In genomic region chr16:25066747-25067631, GRCh38 we compare ENCODE assay signal across 1 cellular context.
TF ChIP-seq lines count a peak whose summit lies in the region.

No MANE protein-coding gene starts in this region.

TF ChIP-seq in HepG2, 621 proteins besides CTCF, POLR2A, EP300 and RAD21 (continued from another document and continues in another):
- peak; percentile 35; the same call in 1 of the 2 replicates for TF ChIP-seq ZBTB10 (CRISPR knock-in tag; IDR thresholded peaks at IDR 0.05; ENCODE audit: borderline replicate concordance)
- no peak for TF ChIP-seq MAFF (IDR thresholded peaks at IDR 0.05; ENCODE audit: low read depth, low read length)
- peak; percentile 41; the same call in 1 of the 2 replicates for TF ChIP-seq ZSCAN21 (CRISPR knock-in tag; IDR thresholded peaks at IDR 0.05; ENCODE audit: borderline replicate concordance)
- TF ChIP-seq ZNF337 (CRISPR knock-in tag; IDR thresholded peaks at IDR 0.05; ENCODE audit: borderline replicate concordance, low read depth) = 0 out of 2 replicates have a peak, but pooled peaks have one; percentile 39
- TF ChIP-seq DMTF1 (CRISPR knock-in tag; IDR thresholded peaks at IDR 0.05) = no peak
- no peak for TF ChIP-seq ETV6 (CRISPR knock-in tag; conservative IDR thresholded peaks at IDR 0.05)
- TF ChIP-seq BCL6 (CRISPR knock-in tag; IDR thresholded peaks at IDR 0.05) = peak; percentile 26; the same call in 1 of the 2 replicates
- TF ChIP-seq GTF2F1 (IDR thresholded peaks at IDR 0.05; ENCODE audit: low read length) = no peak
- peak; percentile 84; the same call in 1 of the 2 replicates for TF ChIP-seq ZNF773 (CRISPR knock-in tag; IDR thresholded peaks at IDR 0.05; ENCODE audit: borderline replicate concordance)
- TF ChIP-seq ZNF33A (CRISPR knock-in tag; IDR thresholded peaks at IDR 0.05; ENCODE audit: borderline replicate concordance) = no peak
- TF ChIP-seq ZBTB26 (CRISPR knock-in tag; IDR thresholded peaks at IDR 0.05; ENCODE audit: borderline replicate concordance) = peak; percentile 18; the same call in 1 of the 2 replicates
- TF ChIP-seq ZNF30 (CRISPR knock-in tag; IDR thresholded peaks at IDR 0.05) = no peak
- TF ChIP-seq IKZF5 (CRISPR knock-in tag; IDR thresholded peaks at IDR 0.05) = peak; percentile 69; the same call in 1 of the 2 replicates
- TF ChIP-seq ZNF430 (CRISPR knock-in tag; IDR thresholded peaks at IDR 0.05) = 0 out of 2 replicates have a peak, but pooled peaks have one; percentile 16
- peak; percentile 50; the same call in 1 of the 2 replicates for TF ChIP-seq ZFP91 (CRISPR knock-in tag; IDR thresholded peaks at IDR 0.05; ENCODE audit: borderline replicate concordance)
- peak; percentile 32; the same call in 1 of the 2 replicates for TF ChIP-seq TFDP1 (CRISPR knock-in tag; IDR thresholded peaks at IDR 0.05; ENCODE audit: borderline replicate concordance)
- 0 out of 2 replicates have a peak, but pooled peaks have one; percentile 54 for TF ChIP-seq AKAP8 (CRISPR knock-in tag; IDR thresholded peaks at IDR 0.05)
- peak; percentile 79 for TF ChIP-seq ZMYM4 (CRISPR knock-in tag; IDR thresholded peaks at IDR 0.05)
- TF ChIP-seq NAIF1 (CRISPR knock-in tag; IDR thresholded peaks at IDR 0.05; ENCODE audit: borderline replicate concordance) = no peak
- TF ChIP-seq ARID5B (CRISPR knock-in tag; IDR thresholded peaks at IDR 0.05) = peak; percentile 65
- 0 out of 2 replicates have a peak, but pooled peaks have one; percentile 43 for TF ChIP-seq PRMT3 (CRISPR knock-in tag; IDR thresholded peaks at IDR 0.05; ENCODE audit: borderline replicate concordance, low read depth)
- TF ChIP-seq ZNF431 (CRISPR knock-in tag; IDR thresholded peaks at IDR 0.05; ENCODE audit: borderline replicate concordance, low read depth) = no peak
- TF ChIP-seq PATZ1 (CRISPR knock-in tag; IDR thresholded peaks at IDR 0.05) = peak; percentile 84
- TF ChIP-seq SAP130 (CRISPR knock-in tag; IDR thresholded peaks at IDR 0.05; ENCODE audit: low read depth) = peak; percentile 84
- no peak for TF ChIP-seq ZSCAN9 (CRISPR knock-in tag; IDR thresholded peaks at IDR 0.05; ENCODE audit: borderline replicate concordance)
- TF ChIP-seq ZNF225 (CRISPR knock-in tag; IDR thresholded peaks at IDR 0.05) = peak; percentile 18; the same call in 1 of the 2 replicates
- peak; percentile 43; the same call in 1 of the 2 replicates for TF ChIP-seq ZNF205 (CRISPR knock-in tag; IDR thresholded peaks at IDR 0.05)
- no peak for TF ChIP-seq ATF7 (IDR thresholded peaks at IDR 0.05)
- peak; percentile 38; the same call in 1 of the 2 replicates for TF ChIP-seq ATF7 (CRISPR knock-in tag; IDR thresholded peaks at IDR 0.05)
- TF ChIP-seq NFE2L1 (CRISPR knock-in tag; IDR thresholded peaks at IDR 0.05; ENCODE audit: borderline replicate concordance) = no peak
- no peak for TF ChIP-seq MTA3 (CRISPR knock-in tag; IDR thresholded peaks at IDR 0.05)
- TF ChIP-seq ZKSCAN1 (IDR thresholded peaks at IDR 0.05; ENCODE audit: low read length) = no peak
- no peak for TF ChIP-seq TCF12 (IDR thresholded peaks at IDR 0.05)
- no peak for TF ChIP-seq TCF12 (CRISPR knock-in tag; IDR thresholded peaks at IDR 0.05)
- TF ChIP-seq ZNF615 (CRISPR knock-in tag; IDR thresholded peaks at IDR 0.05; ENCODE audit: borderline replicate concordance) = no peak
- TF ChIP-seq NFYB (CRISPR knock-in tag; IDR thresholded peaks at IDR 0.05) = no peak
- no peak for TF ChIP-seq ZNF34 (CRISPR knock-in tag; IDR thresholded peaks at IDR 0.05; ENCODE audit: borderline replicate concordance)
- no peak for TF ChIP-seq JUN (CRISPR knock-in tag; IDR thresholded peaks at IDR 0.05)
- TF ChIP-seq ZFP82 (CRISPR knock-in tag; IDR thresholded peaks at IDR 0.05; ENCODE audit: borderline replicate concordance) = no peak
- TF ChIP-seq MTERF4 (CRISPR knock-in tag; IDR thresholded peaks at IDR 0.05) = no peak; the same call in 1 of the 2 replicates
- no peak for TF ChIP-seq CSRNP2 (CRISPR knock-in tag; conservative IDR thresholded peaks at IDR 0.05; ENCODE audit: low read depth)
- TF ChIP-seq RNF2 (conservative IDR thresholded peaks at IDR 0.05; ENCODE audit: low read depth) = peak; percentile 32
